In the genomic region with DNA sequence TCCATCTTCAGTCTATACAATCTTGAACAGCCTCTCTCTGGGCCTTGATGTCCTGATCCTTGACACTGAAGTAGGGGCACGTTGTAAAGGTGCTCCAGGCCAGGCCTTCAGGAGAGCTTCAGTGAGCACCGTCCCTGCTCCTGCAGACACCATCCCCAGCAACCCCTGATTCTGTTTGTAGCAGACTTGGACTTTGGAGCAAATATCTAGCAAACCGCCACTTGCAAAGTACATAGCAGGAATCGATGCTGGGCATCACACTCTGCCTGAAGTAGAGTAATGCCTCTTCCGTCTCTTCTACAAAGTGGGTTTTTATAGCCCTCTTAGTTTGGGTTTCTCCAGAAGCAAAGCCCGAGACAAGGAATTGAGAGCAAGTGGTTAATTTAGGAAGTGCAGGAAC, we compare ENCODE assay signal across 21 cellular contexts.
A peak's percentile ranks its signal among the peaks of the same experiment; 100 is the strongest.
DNase-seq lines count a peak whose midpoint lies in the region; ATAC-seq and TF ChIP-seq lines count a peak whose summit lies in the region.
"Had no signal": no experiment of that assay in that cellular context is flagged by ENCODE, and none has a peak within 500 bp of the region (broad histone marks: within the 10 kb centered on the region; RNA-seq: fewer than 3 reads in every experiment).

No MANE protein-coding gene starts in this region.

- TF ChIP-seq RAD21 in liver (IDR thresholded peaks at IDR 0.05) = peak; percentile 44 to 71

- H3K4me1 ChIP-seq in liver (ENCODE audit: control insufficient read depth in 4 of 4, insufficient read depth in 4 of 4, low read length in 3 of 4) (peaks cover 14 to 37% (median 26%) of the 10 kb centered on the region in 4 donors), neural progenitor cell (no peaks in the 10 kb centered on the region), heart right ventricle (no peaks in the 10 kb centered on the region)
- H3K4me1 ChIP-seq: BE2C had no signal

- no peaks in the 10 kb centered on the region for H3K79me2 ChIP-seq in neural progenitor cell (ENCODE audit: low read depth)

- H3K27ac Mint-ChIP-seq in neural progenitor cell = no peak overlapping the region
- H3K27ac Mint-ChIP-seq: CD14-positive monocyte; CD4-positive, alpha-beta memory T cell; CD8-positive, alpha-beta memory T cell had no signal

- H3K27ac ChIP-seq in liver (ENCODE audit: low read depth in 1 of 2, low read length in 2 of 2) (peak overlapping the region in 1 of 2 donors; percentile 20), neural progenitor cell (no peak overlapping the region), heart right ventricle (no peak overlapping the region)
- H3K27ac ChIP-seq: BLaER1 had no signal

- no peaks in the 10 kb centered on the region for H4K20me1 ChIP-seq in neural progenitor cell (ENCODE audit: low read depth)
- H4K20me1 ChIP-seq: BLaER1 had no signal

- H3K4me3 ChIP-seq in liver (ENCODE audit: low read depth in 1 of 3, low read length in 3 of 3) (no peak overlapping the region), neural progenitor cell (no peak overlapping the region), heart right ventricle (no peak overlapping the region)
- H3K4me3 ChIP-seq: BLaER1 had no signal

- H3K27me3 ChIP-seq in liver (ENCODE audit: control insufficient read depth in 4 of 4, insufficient read depth in 4 of 4, low read length in 3 of 4) = no peaks in the 10 kb centered on the region
- no peaks in the 10 kb centered on the region for H3K27me3 ChIP-seq in neural progenitor cell
- H3K27me3 ChIP-seq in heart right ventricle = peaks cover 0 to 9% (median 0%) of the 10 kb centered on the region in 7 donors
- H3K27me3 ChIP-seq: BE2C, BLaER1 had no signal

- no peak overlapping the region for H3K4me2 ChIP-seq in neural progenitor cell
- H3K4me2 ChIP-seq: BLaER1 had no signal

- DNase-seq in left lobe of liver (ENCODE audit: low spot score) (peak; percentile 51), neural progenitor cell (ENCODE audit: low spot score) (no peak), DMS79 treated with DMSO at 0.1 percent for 48 hours (lab: John Stamatoyannopoulos, UW) (no peak), heart right ventricle (no peak), NCI-H526 (lab: John Stamatoyannopoulos, UW) (no peak)
- DNase-seq: 8988T; ACHN; BE2C; C1 segment of cervical spinal cord; CD4-positive, alpha-beta memory T cell; CD4-positive, CD25-positive, alpha-beta regulatory T cell; CD8-positive, alpha-beta memory T cell; COR-L47; DMS 273 treated with DMSO at 0.1 percent for 48 hours; DMS153; DMS53; DMS79; GF-D8 had no signal

- no peaks in the 10 kb centered on the region for H3F3A ChIP-seq in neural progenitor cell (ENCODE audit: low read depth)

- H3K4me3 Mint-ChIP-seq in neural progenitor cell = no peak overlapping the region
- H3K4me3 Mint-ChIP-seq: CD14-positive monocyte; CD4-positive, alpha-beta memory T cell; CD4-positive, CD25-positive, alpha-beta regulatory T cell; CD8-positive, alpha-beta memory T cell had no signal

- 36% methylated on average over 6 of the region's 6 CpGs for WGBS in liver
- WGBS in heart right ventricle, 2 donors = 82 to 86% methylated on average over 6 of the region's 6 CpGs

- H3K4me1 Mint-ChIP-seq in neural progenitor cell = peaks cover 2% of the 10 kb centered on the region
- H3K4me1 Mint-ChIP-seq: CD14-positive monocyte; CD4-positive, alpha-beta memory T cell; CD4-positive, CD25-positive, alpha-beta regulatory T cell; CD8-positive, alpha-beta memory T cell had no signal

- H3K9me3 ChIP-seq in liver (ENCODE audit: control insufficient read depth in 4 of 4, low read length in 3 of 4) (peaks cover 0 to 2% (median 0%) of the 10 kb centered on the region in 4 donors), neural progenitor cell (ENCODE audit: low read depth) (no peaks in the 10 kb centered on the region), heart right ventricle (peaks cover 0 to 16% (median 0%) of the 10 kb centered on the region in 11 donors)
- H3K9me3 ChIP-seq: BE2C had no signal

- H3K27me3 Mint-ChIP-seq in neural progenitor cell (ENCODE audit: insufficient read depth, low read depth) = no peaks in the 10 kb centered on the region

- no peak for TF ChIP-seq CTCF in liver (IDR thresholded peaks at IDR 0.05; ENCODE audit: low read depth, low read length, missing input control)
- TF ChIP-seq CTCF in neural progenitor cell (IDR thresholded peaks at IDR 0.05) = no peak
- TF ChIP-seq CTCF in heart right ventricle (IDR thresholded peaks at IDR 0.05) = no peak

- ATAC-seq in left lobe of liver (peak; percentile 93), heart right ventricle (no peak)

- H3K36me3 Mint-ChIP-seq in neural progenitor cell = no peaks in the 10 kb centered on the region
- H3K36me3 Mint-ChIP-seq: CD14-positive monocyte; CD4-positive, alpha-beta memory T cell; CD4-positive, CD25-positive, alpha-beta regulatory T cell; CD8-positive, alpha-beta memory T cell had no signal

- peak overlapping the region; percentile 3 for H2AFZ ChIP-seq in neural progenitor cell (replicated peaks)

- H3K36me3 ChIP-seq in liver (ENCODE audit: control insufficient read depth in 4 of 4, insufficient read depth in 3 of 4, low read depth in 1 of 4, low read length in 3 of 4) (no peaks in the 10 kb centered on the region), neural progenitor cell (no peaks in the 10 kb centered on the region), heart right ventricle (no peaks in the 10 kb centered on the region)
- H3K36me3 ChIP-seq: BE2C, BLaER1 had no signal

- H3K9me3 Mint-ChIP-seq in neural progenitor cell = no peaks in the 10 kb centered on the region

- intact Hi-C loops in heart right ventricle (cut with DNase I) = no loop called here

- no peak overlapping the region for H3K9ac ChIP-seq in liver (ENCODE audit: low read depth in 1 of 2, low read length in 2 of 2)
- no peak overlapping the region for H3K9ac ChIP-seq in neural progenitor cell
- H3K9ac ChIP-seq: BLaER1 had no signal

TF ChIP-seq in liver, 16 proteins besides CTCF, POLR2A, EP300 and RAD21:
- TF ChIP-seq FOXA1 (IDR thresholded peaks at IDR 0.05) = peak; percentile 74
- peak; percentile 66 to 72 for TF ChIP-seq RXRA (IDR thresholded peaks at IDR 0.05)
- TF ChIP-seq FOXA2 (IDR thresholded peaks at IDR 0.05) = peak; percentile 76
- TF ChIP-seq, protein P1, sequence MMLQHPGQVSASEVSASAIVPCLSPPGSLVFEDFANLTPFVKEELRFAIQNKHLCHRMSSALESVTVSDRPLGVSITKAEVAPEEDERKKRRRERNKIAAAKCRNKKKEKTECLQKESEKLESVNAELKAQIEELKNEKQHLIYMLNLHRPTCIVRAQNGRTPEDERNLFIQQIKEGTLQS (IDR thresholded peaks at IDR 0.05) = no peak
- TF ChIP-seq NR2F2 (IDR thresholded peaks at IDR 0.05) = no peak
- TF ChIP-seq EGR1 (IDR thresholded peaks at IDR 0.05; ENCODE audit: low read depth in 2 of 2) = no peak
- peak; percentile 94 to 95 for TF ChIP-seq HNF4A (conservative IDR thresholded peaks at IDR 0.05)
- TF ChIP-seq, protein P2, sequence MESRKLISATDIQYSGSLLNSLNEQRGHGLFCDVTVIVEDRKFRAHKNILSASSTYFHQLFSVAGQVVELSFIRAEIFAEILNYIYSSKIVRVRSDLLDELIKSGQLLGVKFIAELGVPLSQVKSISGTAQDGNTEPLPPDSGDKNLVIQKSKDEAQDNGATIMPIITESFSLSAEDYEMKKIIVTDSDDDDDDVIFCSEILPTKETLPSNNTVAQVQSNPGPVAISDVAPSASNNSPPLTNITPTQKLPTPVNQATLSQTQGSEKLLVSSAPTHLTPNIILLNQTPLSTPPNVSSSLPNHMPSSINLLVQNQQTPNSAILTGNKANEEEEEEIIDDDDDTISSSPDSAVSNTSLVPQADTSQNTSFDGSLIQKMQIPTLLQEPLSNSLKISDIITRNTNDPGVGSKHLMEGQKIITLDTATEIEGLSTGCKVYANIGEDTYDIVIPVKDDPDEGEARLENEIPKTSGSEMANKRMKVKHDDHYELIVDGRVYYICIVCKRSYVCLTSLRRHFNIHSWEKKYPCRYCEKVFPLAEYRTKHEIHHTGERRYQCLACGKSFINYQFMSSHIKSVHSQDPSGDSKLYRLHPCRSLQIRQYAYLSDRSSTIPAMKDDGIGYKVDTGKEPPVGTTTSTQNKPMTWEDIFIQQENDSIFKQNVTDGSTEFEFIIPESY (IDR thresholded peaks at IDR 0.05) = no peak
- TF ChIP-seq, protein P3, sequence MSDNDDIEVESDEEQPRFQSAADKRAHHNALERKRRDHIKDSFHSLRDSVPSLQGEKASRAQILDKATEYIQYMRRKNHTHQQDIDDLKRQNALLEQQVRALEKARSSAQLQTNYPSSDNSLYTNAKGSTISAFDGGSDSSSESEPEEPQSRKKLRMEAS (IDR thresholded peaks at IDR 0.05) = no peak
- TF ChIP-seq, protein P4, sequence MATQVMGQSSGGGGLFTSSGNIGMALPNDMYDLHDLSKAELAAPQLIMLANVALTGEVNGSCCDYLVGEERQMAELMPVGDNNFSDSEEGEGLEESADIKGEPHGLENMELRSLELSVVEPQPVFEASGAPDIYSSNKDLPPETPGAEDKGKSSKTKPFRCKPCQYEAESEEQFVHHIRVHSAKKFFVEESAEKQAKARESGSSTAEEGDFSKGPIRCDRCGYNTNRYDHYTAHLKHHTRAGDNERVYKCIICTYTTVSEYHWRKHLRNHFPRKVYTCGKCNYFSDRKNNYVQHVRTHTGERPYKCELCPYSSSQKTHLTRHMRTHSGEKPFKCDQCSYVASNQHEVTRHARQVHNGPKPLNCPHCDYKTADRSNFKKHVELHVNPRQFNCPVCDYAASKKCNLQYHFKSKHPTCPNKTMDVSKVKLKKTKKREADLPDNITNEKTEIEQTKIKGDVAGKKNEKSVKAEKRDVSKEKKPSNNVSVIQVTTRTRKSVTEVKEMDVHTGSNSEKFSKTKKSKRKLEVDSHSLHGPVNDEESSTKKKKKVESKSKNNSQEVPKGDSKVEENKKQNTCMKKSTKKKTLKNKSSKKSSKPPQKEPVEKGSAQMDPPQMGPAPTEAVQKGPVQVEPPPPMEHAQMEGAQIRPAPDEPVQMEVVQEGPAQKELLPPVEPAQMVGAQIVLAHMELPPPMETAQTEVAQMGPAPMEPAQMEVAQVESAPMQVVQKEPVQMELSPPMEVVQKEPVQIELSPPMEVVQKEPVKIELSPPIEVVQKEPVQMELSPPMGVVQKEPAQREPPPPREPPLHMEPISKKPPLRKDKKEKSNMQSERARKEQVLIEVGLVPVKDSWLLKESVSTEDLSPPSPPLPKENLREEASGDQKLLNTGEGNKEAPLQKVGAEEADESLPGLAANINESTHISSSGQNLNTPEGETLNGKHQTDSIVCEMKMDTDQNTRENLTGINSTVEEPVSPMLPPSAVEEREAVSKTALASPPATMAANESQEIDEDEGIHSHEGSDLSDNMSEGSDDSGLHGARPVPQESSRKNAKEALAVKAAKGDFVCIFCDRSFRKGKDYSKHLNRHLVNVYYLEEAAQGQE (IDR thresholded peaks at IDR 0.05) = peak; percentile 39
- peak; percentile 95 for TF ChIP-seq SP1 (IDR thresholded peaks at IDR 0.05)
- TF ChIP-seq TAF1 (conservative IDR thresholded peaks at IDR 0.05) = no peak
- TF ChIP-seq YY1 (IDR thresholded peaks at IDR 0.05) = no peak
- peak; percentile 15 to 57 for TF ChIP-seq JUND (IDR thresholded peaks at IDR 0.05)
- TF ChIP-seq GABPA (IDR thresholded peaks at IDR 0.05 in 1 of 2, conservative IDR thresholded peaks at IDR 0.05 in 1 of 2) = no peak
- TF ChIP-seq HNF4G (IDR thresholded peaks at IDR 0.05) = peak; percentile 89
TF ChIP-seq in liver: peak in this region for 8.
